20 cellular contexts compared by ENCODE assay signal in the genomic region with DNA sequence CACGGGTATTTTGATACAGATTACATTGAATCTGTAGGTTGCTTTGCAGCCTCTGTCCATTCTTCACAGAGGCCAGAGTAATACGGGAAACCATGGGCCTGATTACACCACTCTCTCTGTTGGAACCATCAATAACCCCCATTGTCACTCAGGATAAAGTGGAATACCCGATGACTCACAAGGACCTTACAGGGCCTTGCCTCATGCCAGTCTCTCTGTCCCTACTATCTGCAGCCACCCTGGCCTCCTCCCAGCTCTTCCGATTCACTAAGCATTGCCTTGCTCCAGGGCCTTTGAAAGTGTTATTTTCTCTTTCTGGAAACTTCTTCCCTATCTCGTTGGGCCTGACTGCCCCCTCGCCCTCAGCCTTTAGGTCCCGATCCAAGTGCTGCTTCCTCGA.
"Had no signal": no experiment of that assay in that cellular context is flagged by ENCODE, and none has a peak within 500 bp of the region (broad histone marks: within the 10 kb centered on the region; RNA-seq: fewer than 3 reads in every experiment).

No MANE protein-coding gene starts in this region.

- H3K4me3 ChIP-seq: gastroesophageal sphincter, transverse colon, vagina had no signal

- H3K4me1 ChIP-seq: gastroesophageal sphincter, parathyroid adenoma, transverse colon, vagina had no signal

- H3K27ac ChIP-seq: brain microvascular endothelial cell, epithelial cell of prostate, gastroesophageal sphincter, parathyroid adenoma, transverse colon, vagina had no signal

- H3K27me3 ChIP-seq: brain microvascular endothelial cell, transverse colon, vagina had no signal

- DNase-seq: activated CD4-positive, alpha-beta T cell treated with anti-CD3 and anti-CD28 coated beads, Interleukin-2, amount 10 ng/mL, durations not matched to agents 24 days and 14 days; activated CD4-positive, CD25-positive, alpha-beta regulatory T cell; activated CD8-positive, alpha-beta memory T cell treated with anti-CD3 and anti-CD28 coated beads, Interleukin-2, amount 50 U/mL, for 48 hours; activated CD8-positive, alpha-beta T cell treated with anti-CD3 and anti-CD28 coated beads, Interleukin-2, amount 10 ng/mL, durations not matched to agents 7 days and 5 days; activated gamma-delta T cell treated with Interleukin-2 at 50 U/mL for 16 hours; brain microvascular endothelial cell; cerebellar nuclear complex; dermis blood vessel endothelial cell; left ventricle myocardium superior; mesenchymal stem cell; nephron progenitor cell; stimulated activated CD4-positive, alpha-beta T cell treated with anti-CD3 and anti-CD28 coated beads, Interleukin-2, amount 100 ng/mL, for 48 hours; SW 1271; transverse colon had no signal

- ATAC-seq: activated CD8-positive, alpha-beta T cell treated with anti-CD3 and anti-CD28 coated beads, Interleukin-2, amount 10 ng/mL, durations not matched to agents 7 days and 5 days; gastroesophageal sphincter; left ventricle myocardium superior; stimulated activated memory B cell treated with anti-CD40 and anti-IgM and Interleukin-4, amounts not matched to agents 10 μg/mL and 1 μg/mL and 100 μg/mL, for 72 hours had no signal

- H3K36me3 ChIP-seq: brain microvascular endothelial cell, gastroesophageal sphincter, transverse colon, vagina had no signal

- FAIRE-seq: keratinocyte had no signal

- H3K9me3 ChIP-seq: transverse colon, vagina had no signal
